Comparison of ENCODE assay signal across 2 cellular contexts in the genomic region with DNA sequence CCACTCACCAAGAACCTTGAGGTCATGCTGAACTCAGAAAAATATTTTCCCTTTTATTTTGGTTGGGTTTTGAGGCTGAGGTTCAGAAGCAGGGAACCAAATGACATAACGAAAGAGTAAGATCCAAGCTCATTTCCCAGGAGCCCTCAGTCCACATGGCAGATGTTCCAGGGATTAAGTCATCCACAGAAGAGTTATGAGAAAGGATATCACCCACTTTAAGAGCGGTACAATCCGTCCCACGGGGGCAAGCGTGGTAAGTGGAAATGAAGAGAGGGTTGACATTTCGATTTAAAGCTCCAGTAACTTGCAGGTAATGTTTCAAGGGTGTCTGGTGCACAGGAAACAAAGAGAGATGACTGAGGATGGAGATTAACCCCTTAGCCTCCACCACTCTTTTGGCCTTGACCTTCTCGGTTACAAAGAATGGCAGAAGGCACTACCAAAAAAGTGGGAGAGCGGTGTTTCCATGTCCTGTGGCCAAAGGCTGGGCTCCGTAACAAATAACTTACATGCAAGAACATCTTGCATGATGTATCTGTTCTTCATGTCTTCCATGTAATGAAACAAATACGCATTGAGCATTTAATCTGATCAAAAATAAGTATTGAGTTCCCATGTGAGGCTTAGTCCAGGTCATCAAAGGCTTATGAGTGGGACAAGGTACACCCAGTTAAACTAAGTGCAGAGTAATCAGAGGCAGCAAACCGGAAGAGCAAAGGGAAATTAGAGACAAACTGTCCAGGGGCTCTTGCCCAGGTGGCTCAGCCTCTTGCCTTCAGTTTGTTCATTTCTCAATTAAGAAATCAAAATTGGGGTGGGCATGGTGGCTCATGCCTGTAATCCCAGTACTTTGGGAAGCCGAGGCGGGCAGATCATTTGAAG.
TF ChIP-seq lines count a peak whose summit lies in the region.

No MANE protein-coding gene starts in this region.

TF ChIP-seq in HepG2, 621 proteins besides CTCF, POLR2A, EP300 and RAD21 (continued from another document):
- 0 out of 2 replicates have a peak, but pooled peaks have one; percentile 26 for TF ChIP-seq PHF21A (CRISPR knock-in tag; IDR thresholded peaks at IDR 0.05)
- peak; percentile 34; the same call in 1 of the 2 replicates for TF ChIP-seq PHF20 (CRISPR knock-in tag; IDR thresholded peaks at IDR 0.05)
- peak; percentile 84 for TF ChIP-seq ZNF652 (CRISPR knock-in tag; IDR thresholded peaks at IDR 0.05; ENCODE audit: borderline replicate concordance, low read depth)
- TF ChIP-seq, protein P1, sequence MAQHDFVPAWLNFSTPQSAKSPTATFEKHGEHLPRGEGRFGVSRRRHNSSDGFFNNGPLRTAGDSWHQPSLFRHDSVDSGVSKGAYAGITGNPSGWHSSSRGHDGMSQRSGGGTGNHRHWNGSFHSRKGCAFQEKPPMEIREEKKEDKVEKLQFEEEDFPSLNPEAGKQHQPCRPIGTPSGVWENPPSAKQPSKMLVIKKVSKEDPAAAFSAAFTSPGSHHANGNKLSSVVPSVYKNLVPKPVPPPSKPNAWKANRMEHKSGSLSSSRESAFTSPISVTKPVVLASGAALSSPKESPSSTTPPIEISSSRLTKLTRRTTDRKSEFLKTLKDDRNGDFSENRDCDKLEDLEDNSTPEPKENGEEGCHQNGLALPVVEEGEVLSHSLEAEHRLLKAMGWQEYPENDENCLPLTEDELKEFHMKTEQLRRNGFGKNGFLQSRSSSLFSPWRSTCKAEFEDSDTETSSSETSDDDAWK (CRISPR knock-in tag; IDR thresholded peaks at IDR 0.05): 0 out of 2 replicates have a peak, but pooled peaks have one; percentile 43
- TF ChIP-seq ZNF501 (CRISPR knock-in tag; IDR thresholded peaks at IDR 0.05): 0 out of 2 replicates have a peak, but pooled peaks have one; percentile 19

TF ChIP-seq in GM23338, 12 proteins besides CTCF, POLR2A, EP300 and RAD21 (continued from another document):
- TF ChIP-seq, protein P2, sequence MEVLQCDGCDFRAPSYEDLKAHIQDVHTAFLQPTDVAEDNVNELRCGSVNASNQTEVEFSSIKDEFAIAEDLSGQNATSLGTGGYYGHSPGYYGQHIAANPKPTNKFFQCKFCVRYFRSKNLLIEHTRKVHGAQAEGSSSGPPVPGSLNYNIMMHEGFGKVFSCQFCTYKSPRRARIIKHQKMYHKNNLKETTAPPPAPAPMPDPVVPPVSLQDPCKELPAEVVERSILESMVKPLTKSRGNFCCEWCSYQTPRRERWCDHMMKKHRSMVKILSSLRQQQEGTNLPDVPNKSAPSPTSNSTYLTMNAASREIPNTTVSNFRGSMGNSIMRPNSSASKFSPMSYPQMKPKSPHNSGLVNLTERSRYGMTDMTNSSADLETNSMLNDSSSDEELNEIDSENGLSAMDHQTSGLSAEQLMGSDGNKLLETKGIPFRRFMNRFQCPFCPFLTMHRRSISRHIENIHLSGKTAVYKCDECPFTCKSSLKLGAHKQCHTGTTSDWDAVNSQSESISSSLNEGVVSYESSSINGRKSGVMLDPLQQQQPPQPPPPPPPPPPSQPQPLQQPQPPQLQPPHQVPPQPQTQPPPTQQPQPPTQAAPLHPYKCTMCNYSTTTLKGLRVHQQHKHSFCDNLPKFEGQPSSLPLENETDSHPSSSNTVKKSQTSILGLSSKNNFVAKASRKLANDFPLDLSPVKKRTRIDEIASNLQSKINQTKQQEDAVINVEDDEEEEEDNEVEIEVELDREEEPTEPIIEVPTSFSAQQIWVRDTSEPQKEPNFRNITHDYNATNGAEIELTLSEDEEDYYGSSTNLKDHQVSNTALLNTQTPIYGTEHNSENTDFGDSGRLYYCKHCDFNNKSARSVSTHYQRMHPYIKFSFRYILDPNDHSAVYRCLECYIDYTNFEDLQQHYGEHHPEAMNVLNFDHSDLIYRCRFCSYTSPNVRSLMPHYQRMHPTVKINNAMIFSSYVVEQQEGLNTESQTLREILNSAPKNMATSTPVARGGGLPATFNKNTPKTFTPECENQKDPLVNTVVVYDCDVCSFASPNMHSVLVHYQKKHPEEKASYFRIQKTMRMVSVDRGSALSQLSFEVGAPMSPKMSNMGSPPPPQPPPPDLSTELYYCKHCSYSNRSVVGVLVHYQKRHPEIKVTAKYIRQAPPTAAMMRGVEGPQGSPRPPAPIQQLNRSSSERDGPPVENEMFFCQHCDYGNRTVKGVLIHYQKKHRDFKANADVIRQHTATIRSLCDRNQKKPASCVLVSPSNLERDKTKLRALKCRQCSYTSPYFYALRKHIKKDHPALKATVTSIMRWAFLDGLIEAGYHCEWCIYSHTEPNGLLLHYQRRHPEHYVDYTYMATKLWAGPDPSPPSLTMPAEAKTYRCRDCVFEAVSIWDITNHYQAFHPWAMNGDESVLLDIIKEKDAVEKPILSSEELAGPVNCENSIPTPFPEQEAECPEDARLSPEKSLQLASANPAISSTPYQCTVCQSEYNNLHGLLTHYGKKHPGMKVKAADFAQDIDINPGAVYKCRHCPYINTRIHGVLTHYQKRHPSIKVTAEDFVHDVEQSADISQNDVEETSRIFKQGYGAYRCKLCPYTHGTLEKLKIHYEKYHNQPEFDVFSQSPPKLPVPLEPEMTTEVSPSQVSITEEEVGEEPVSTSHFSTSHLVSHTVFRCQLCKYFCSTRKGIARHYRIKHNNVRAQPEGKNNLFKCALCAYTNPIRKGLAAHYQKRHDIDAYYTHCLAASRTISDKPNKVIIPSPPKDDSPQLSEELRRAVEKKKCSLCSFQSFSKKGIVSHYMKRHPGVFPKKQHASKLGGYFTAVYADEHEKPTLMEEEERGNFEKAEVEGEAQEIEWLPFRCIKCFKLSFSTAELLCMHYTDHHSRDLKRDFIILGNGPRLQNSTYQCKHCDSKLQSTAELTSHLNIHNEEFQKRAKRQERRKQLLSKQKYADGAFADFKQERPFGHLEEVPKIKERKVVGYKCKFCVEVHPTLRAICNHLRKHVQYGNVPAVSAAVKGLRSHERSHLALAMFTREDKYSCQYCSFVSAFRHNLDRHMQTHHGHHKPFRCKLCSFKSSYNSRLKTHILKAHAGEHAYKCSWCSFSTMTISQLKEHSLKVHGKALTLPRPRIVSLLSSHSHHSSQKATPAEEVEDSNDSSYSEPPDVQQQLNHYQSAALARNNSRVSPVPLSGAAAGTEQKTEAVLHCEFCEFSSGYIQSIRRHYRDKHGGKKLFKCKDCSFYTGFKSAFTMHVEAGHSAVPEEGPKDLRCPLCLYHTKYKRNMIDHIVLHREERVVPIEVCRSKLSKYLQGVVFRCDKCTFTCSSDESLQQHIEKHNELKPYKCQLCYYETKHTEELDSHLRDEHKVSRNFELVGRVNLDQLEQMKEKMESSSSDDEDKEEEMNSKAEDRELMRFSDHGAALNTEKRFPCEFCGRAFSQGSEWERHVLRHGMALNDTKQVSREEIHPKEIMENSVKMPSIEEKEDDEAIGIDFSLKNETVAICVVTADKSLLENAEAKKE (CRISPR knock-in tag; IDR thresholded peaks at IDR 0.05): no peak
- no peak for TF ChIP-seq ETS1 (IDR thresholded peaks at IDR 0.05)
- no peak for TF ChIP-seq EZH2phosphoT487 (IDR thresholded peaks at IDR 0.05; ENCODE audit: unreplicated experiment)
- no peak for TF ChIP-seq POLR2AphosphoS5 (IDR thresholded peaks at IDR 0.05; ENCODE audit: low read depth)
- TF ChIP-seq, protein P3, sequence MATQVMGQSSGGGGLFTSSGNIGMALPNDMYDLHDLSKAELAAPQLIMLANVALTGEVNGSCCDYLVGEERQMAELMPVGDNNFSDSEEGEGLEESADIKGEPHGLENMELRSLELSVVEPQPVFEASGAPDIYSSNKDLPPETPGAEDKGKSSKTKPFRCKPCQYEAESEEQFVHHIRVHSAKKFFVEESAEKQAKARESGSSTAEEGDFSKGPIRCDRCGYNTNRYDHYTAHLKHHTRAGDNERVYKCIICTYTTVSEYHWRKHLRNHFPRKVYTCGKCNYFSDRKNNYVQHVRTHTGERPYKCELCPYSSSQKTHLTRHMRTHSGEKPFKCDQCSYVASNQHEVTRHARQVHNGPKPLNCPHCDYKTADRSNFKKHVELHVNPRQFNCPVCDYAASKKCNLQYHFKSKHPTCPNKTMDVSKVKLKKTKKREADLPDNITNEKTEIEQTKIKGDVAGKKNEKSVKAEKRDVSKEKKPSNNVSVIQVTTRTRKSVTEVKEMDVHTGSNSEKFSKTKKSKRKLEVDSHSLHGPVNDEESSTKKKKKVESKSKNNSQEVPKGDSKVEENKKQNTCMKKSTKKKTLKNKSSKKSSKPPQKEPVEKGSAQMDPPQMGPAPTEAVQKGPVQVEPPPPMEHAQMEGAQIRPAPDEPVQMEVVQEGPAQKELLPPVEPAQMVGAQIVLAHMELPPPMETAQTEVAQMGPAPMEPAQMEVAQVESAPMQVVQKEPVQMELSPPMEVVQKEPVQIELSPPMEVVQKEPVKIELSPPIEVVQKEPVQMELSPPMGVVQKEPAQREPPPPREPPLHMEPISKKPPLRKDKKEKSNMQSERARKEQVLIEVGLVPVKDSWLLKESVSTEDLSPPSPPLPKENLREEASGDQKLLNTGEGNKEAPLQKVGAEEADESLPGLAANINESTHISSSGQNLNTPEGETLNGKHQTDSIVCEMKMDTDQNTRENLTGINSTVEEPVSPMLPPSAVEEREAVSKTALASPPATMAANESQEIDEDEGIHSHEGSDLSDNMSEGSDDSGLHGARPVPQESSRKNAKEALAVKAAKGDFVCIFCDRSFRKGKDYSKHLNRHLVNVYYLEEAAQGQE (IDR thresholded peaks at IDR 0.05; ENCODE audit: unreplicated experiment): no peak
- no peak for TF ChIP-seq ZNF331 (CRISPR knock-in tag; IDR thresholded peaks at IDR 0.05; ENCODE audit: low read depth)
- TF ChIP-seq STAT1 (IDR thresholded peaks at IDR 0.05; ENCODE audit: unreplicated experiment): no peak
- TF ChIP-seq CREB1 (CRISPR knock-in tag; IDR thresholded peaks at IDR 0.05; ENCODE audit: low read depth): no peak
- no peak for TF ChIP-seq ZNF114 (CRISPR knock-in tag; IDR thresholded peaks at IDR 0.05)
